Comparison of ENCODE assay signal across 8 cellular contexts in the genomic region with DNA sequence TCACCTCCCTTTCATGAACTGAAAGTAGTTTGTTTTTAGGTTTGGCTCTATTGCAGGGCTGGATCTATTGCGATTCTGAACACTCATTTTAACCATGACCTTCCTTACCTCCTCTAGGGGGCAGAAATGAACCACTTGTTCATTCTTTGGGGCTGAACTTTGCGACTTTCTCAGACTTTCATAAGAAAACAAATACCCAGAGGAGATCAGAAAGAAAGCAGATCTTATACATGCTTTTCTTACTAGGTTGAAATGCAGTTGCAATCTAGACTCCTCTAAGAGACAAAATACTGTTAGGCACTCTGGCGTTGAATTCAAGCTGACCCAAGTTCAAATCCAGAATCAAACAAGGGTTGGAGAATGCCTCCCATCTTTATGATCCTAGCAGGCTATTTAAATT. TPM values are rescaled to one million over a fixed set of nuclear protein-coding genes. Genes with fewer than 3 reads are reported as not detected.
DNase-seq lines count a peak whose midpoint lies in the region; ATAC-seq and TF ChIP-seq lines count a peak whose summit lies in the region.

No MANE protein-coding gene starts in this region.

- TF ChIP-seq CTCF in HFF-Myc (IDR thresholded peaks at IDR 0.05; ENCODE audit: low read depth, low read length, missing control alignments), result peak; percentile 76
- TF ChIP-seq CTCF in upper lobe of left lung (IDR thresholded peaks at IDR 0.05), result peak; percentile 44 to 71 (median 64)

- DNase-seq in Caki2 (ENCODE audit: low read depth), result peak; percentile 52
- no peak for DNase-seq in HFF-Myc (ENCODE audit: extremely low read depth, low read depth)
- DNase-seq in NOMO-1 treated with dmso at 0.1 percent for 144 hours (lab: John Stamatoyannopoulos, UW; ENCODE audit: unreplicated experiment), result peak; percentile 67
- DNase-seq in cerebellum (ENCODE audit: low spot score), result peak; percentile 65
- peak; percentile 90 for DNase-seq in left kidney (ENCODE audit: low read depth, low spot score)
- DNase-seq in upper lobe of left lung, result no peak
- DNase-seq in T-helper 2 cell treated with Interferon-gamma antibody and Interleukin-4, amounts not matched to agents 5 μg/mL and 100 μg/mL, for 36 hours (ENCODE audit: low spot score), result no peak

- TF ChIP-seq EP300 in upper lobe of left lung (IDR thresholded peaks at IDR 0.05), result no peak

- H3K4me1 ChIP-seq in upper lobe of left lung, result peaks cover 0 to 11% (median 0%) of the 10 kb centered on the region in 4 donors

- 11 to 14% methylated on average over 3 of the region's 3 CpGs for WGBS in upper lobe of left lung, 2 donors

- H3K4me3 Mint-ChIP-seq in T-helper 2 cell treated with Interferon-gamma antibody and Interleukin-4, amounts not matched to agents 5 μg/mL and 100 μg/mL, for 36 hours, result no peak overlapping the region

- in situ Hi-C loops in Caki2 (cut with HindIII; ENCODE audit: low pct_unique_long_range_greater_than_20kb, low sequenced_read_pairs), result no loop called here

- peaks cover 11% of the 10 kb centered on the region for H3K36me3 Mint-ChIP-seq in T-helper 2 cell treated with Interferon-gamma antibody and Interleukin-4, amounts not matched to agents 5 μg/mL and 100 μg/mL, for 36 hours (ENCODE audit: low read depth)

- peaks cover 30% of the 10 kb centered on the region for H3K4me1 Mint-ChIP-seq in T-helper 2 cell treated with Interferon-gamma antibody and Interleukin-4, amounts not matched to agents 5 μg/mL and 100 μg/mL, for 36 hours (ENCODE audit: low read depth)

- no peak for TF ChIP-seq POLR2A in upper lobe of left lung (IDR thresholded peaks at IDR 0.05)

- H3K9me3 Mint-ChIP-seq in T-helper 2 cell treated with Interferon-gamma antibody and Interleukin-4, amounts not matched to agents 5 μg/mL and 100 μg/mL, for 36 hours, result peaks cover 8% of the 10 kb centered on the region

- ATAC-seq in upper lobe of left lung (ENCODE audit: low FRiP score in 2 of 2) (peak; percentile 39 to 80), GM18498 (IDR thresholded peaks at IDR 0.05; ENCODE audit: unreplicated experiment) (no peak)

- H3K27me3 ChIP-seq in upper lobe of left lung, result no peaks in the 10 kb centered on the region

- H3K27ac ChIP-seq in upper lobe of left lung, result no peak overlapping the region

- H3K27ac Mint-ChIP-seq in T-helper 2 cell treated with Interferon-gamma antibody and Interleukin-4, amounts not matched to agents 5 μg/mL and 100 μg/mL, for 36 hours, result no peak overlapping the region

- no peaks in the 10 kb centered on the region for H3K36me3 ChIP-seq in upper lobe of left lung

- peaks cover 21% of the 10 kb centered on the region for H3K27me3 Mint-ChIP-seq in T-helper 2 cell treated with Interferon-gamma antibody and Interleukin-4, amounts not matched to agents 5 μg/mL and 100 μg/mL, for 36 hours (ENCODE audit: low read depth)

- H3K9me3 ChIP-seq in upper lobe of left lung, result no peaks in the 10 kb centered on the region

- H3K4me3 ChIP-seq in HFF-Myc (replicated peaks; ENCODE audit: low read depth, low read length), result no peak overlapping the region
- H3K4me3 ChIP-seq in upper lobe of left lung, result no peak overlapping the region

RNA-seq across cellular contexts. Expression of a gene that starts 32.6 kb away (rescaled TPM):
- total RNA-seq in Caki2 (2014; rRNA removed; shearing (Covaris generic); ENCODE audit: low replicate concordance), result 48.3 and 99.4 TPM in 2 replicates
- total RNA-seq in cerebellum (5.9 TPM), upper lobe of left lung (10 to 100 TPM; 12.8 to 49.2 (median 34.8) TPM)

Comparison
In these comparisons a context has a peak if more than half of its experiments do, and no peak if none do; other contexts are left out.
1. DNase-seq: peak in Caki2 (single experiment), NOMO-1 treated with dmso at 0.1 percent for 144 hours (single experiment), cerebellum (single experiment) and left kidney (single experiment); none in HFF-Myc (single experiment), upper lobe of left lung (0 of 2) and T-helper 2 cell treated with Interferon-gamma antibody and Interleukin-4, amounts not matched to agents 5 μg/mL and 100 μg/mL, for 36 hours (single experiment).